In the genomic region with DNA sequence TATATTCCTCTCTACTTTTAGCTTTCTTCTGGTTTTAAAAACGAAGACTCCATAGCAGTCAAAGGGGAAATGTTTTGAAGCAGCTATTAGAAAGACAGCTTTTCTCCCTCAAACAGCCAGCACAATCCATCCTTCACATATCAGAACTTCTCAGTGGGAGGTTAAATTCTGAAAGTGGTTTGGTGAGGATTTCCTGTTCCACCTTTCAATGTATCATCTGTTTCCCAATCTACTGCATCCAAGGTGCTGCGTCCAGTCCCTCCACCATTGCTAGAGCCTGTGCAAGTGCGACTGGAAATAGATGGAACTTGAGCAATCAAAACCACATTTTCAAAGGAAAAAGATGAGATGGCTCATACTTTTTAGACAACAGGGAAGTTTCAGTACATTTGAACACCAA, we compare ENCODE assay signal across 25 cellular contexts.
"Had no signal": no experiment of that assay in that cellular context is flagged by ENCODE, and none has a peak within 500 bp of the region (broad histone marks: within the 10 kb centered on the region; RNA-seq: fewer than 3 reads in every experiment).

No MANE protein-coding gene starts in this region.

- H3K9ac ChIP-seq: neural progenitor cell had no signal

- H3K4me1 ChIP-seq: adrenal gland, gastroesophageal sphincter, heart left ventricle, left ventricle myocardium inferior, neural progenitor cell, prostate gland, right atrium auricular region, transverse colon, uterus had no signal

- H3K27me3 ChIP-seq: adrenal gland, cardiac muscle cell, gastroesophageal sphincter, heart left ventricle, neural progenitor cell, right atrium auricular region, transverse colon, uterus had no signal

- H3K9me3 Mint-ChIP-seq: activated CD4-positive, alpha-beta T cell treated with anti-CD3 and anti-CD28 coated beads, Interleukin-2, amount 10 ng/mL, durations not matched to agents 7 days and 5 days; dendritic cell treated with granulocyte-macrophage colony-stimulating factor and Interleukin-4, amounts not matched to agents 40 ng/mL and 50 ng/mL, for 4 days had no signal

- H3K36me3 ChIP-seq: adrenal gland, cardiac muscle cell, gastroesophageal sphincter, heart left ventricle, left ventricle myocardium inferior, neural progenitor cell, prostate gland, right atrium auricular region, transverse colon, uterus had no signal

- ATAC-seq: esophagus mucosa, gastroesophageal sphincter, heart left ventricle, SK-N-SH treated with all-trans-retinoic acid at 6 μM for 48 hours had no signal

- H3K4me3 Mint-ChIP-seq: dendritic cell treated with granulocyte-macrophage colony-stimulating factor and Interleukin-4, amounts not matched to agents 40 ng/mL and 50 ng/mL, for 4 days; neural progenitor cell had no signal

- H3K36me3 Mint-ChIP-seq: neural progenitor cell had no signal

- H3K27me3 Mint-ChIP-seq: activated CD4-positive, alpha-beta T cell treated with anti-CD3 and anti-CD28 coated beads, Interleukin-2, amount 10 ng/mL, durations not matched to agents 7 days and 5 days; dendritic cell treated with granulocyte-macrophage colony-stimulating factor and Interleukin-4, amounts not matched to agents 40 ng/mL and 50 ng/mL, for 4 days had no signal

- DNase-seq: activated CD4-positive, alpha-beta T cell treated with anti-CD3 and anti-CD28 coated beads, Interleukin-2, amount 10 ng/mL, durations not matched to agents 7 days and 5 days; activated effector memory CD4-positive, alpha-beta T cell treated with Interleukin-2 at 50 U/mL for 16 hours; activated T-cell treated with anti-CD3 and anti-CD28 coated beads for 4 hours; adrenal gland; effector CD8-positive, alpha-beta T cell; heart left ventricle; kidney glomerular epithelial cell; left ventricle myocardium inferior; mammary epithelial cell; stimulated activated CD4-positive, alpha-beta T cell treated with anti-CD3 and anti-CD28 coated beads, Interleukin-12 subunit alpha, Interleukin-12 subunit beta, amount 100 ng/mL, for 4 hours; stimulated activated CD4-positive, alpha-beta T cell treated with anti-CD3 and anti-CD28 coated beads, Interleukin-1b, Interleukin-23, amount 100 ng/mL, for 48 hours; stimulated activated CD8-positive, alpha-beta memory T cell treated with anti-CD3 and anti-CD28 coated beads, Interleukin-4, amount 100 ng/mL, for 48 hours; stimulated activated naive CD4-positive, alpha-beta T cell treated with Interleukin-2 at 50 U/mL for 16 hours; T-helper 1 cell; T1000; transverse colon; uterus had no signal

- H3K9me3 ChIP-seq: adrenal gland, gastroesophageal sphincter, left ventricle myocardium inferior, prostate gland, right atrium auricular region, transverse colon, uterus had no signal

- H3K4me3 ChIP-seq: adrenal gland, cardiac muscle cell, gastroesophageal sphincter, heart left ventricle, left ventricle myocardium inferior, neural progenitor cell, prostate gland, right atrium auricular region, transverse colon, uterus had no signal

- H3K27ac ChIP-seq: adrenal gland, cardiac muscle cell, gastroesophageal sphincter, heart left ventricle, left ventricle myocardium inferior, neural progenitor cell, prostate gland, right atrium auricular region, transverse colon, uterus had no signal

- H2AFZ ChIP-seq: neural progenitor cell had no signal

- H3K27ac Mint-ChIP-seq: dendritic cell treated with granulocyte-macrophage colony-stimulating factor and Interleukin-4, amounts not matched to agents 40 ng/mL and 50 ng/mL, for 4 days; neural progenitor cell had no signal

- H3K4me2 ChIP-seq: neural progenitor cell had no signal
